21 cellular contexts compared by ENCODE assay signal in genomic region chr5:149684371-149684770, GRCh38. TPM values are rescaled to one million over a fixed set of nuclear protein-coding genes. Genes with fewer than 3 reads are reported as not detected.
DNase-seq lines count a peak whose midpoint lies in the region; ATAC-seq, FAIRE-seq and TF ChIP-seq lines count a peak whose summit lies in the region.
"Had no signal": no experiment of that assay in that cellular context is flagged by ENCODE, and none has a peak within 500 bp of the region (broad histone marks: within the 10 kb centered on the region; RNA-seq: fewer than 3 reads in every experiment).

No MANE protein-coding gene starts in this region.

- H3F3A ChIP-seq in SK-N-SH (replicated peaks; ENCODE audit: insufficient read depth): no peaks in the 10 kb centered on the region

- no peak overlapping the region for H3K23ac ChIP-seq in mesendoderm (ENCODE audit: low read length)

- H3K79me2 ChIP-seq in K562 (ENCODE audit: control insufficient read depth, insufficient read depth, low read length) (no peaks in the 10 kb centered on the region), mesendoderm (ENCODE audit: control insufficient read depth, insufficient read depth, low read length) (no peaks in the 10 kb centered on the region), SK-N-SH (ENCODE audit: insufficient read depth) (no peaks in the 10 kb centered on the region)

- DNase-seq in SIG-M5 treated with dmso at 0.1 percent for 504 hours (lab: John Stamatoyannopoulos, UW; ENCODE audit: unreplicated experiment) (peak; percentile 42), SIG-M5 (lab: John Stamatoyannopoulos, UW) (no peak), left ventricle myocardium inferior (no peak), left ventricle myocardium superior (no peak), K562 (ENCODE audit: extremely low read depth in 1 of 4, low spot score in 3 of 4) (no peak), mesendoderm (no peak), SK-N-SH (no peak), COLO829 (ENCODE audit: low spot score) (no peak)
- DNase-seq: 8988T; CD4-positive, alpha-beta memory T cell; COR-L47; DND-41; GF-D8; HCEC 1CT; HFFc6 had no signal

- H3K36me3 ChIP-seq in left ventricle myocardium inferior (no peaks in the 10 kb centered on the region), K562 (ENCODE audit: control insufficient read depth, insufficient read depth, low read length) (no peaks in the 10 kb centered on the region), mesendoderm (ENCODE audit: control insufficient read depth, insufficient read depth, low read length) (no peaks in the 10 kb centered on the region), SK-N-SH (replicated peaks in 1 of 2; ENCODE audit: control insufficient read depth in 1 of 2, insufficient read depth in 2 of 2, low read length in 1 of 2) (no peaks in the 10 kb centered on the region)

- BruUV-seq in K562 (replicated peaks; lab: Mats Ljungman, UMichigan): no TSS peak

- H3K79me1 ChIP-seq in mesendoderm (ENCODE audit: low read length): no peaks in the 10 kb centered on the region

- POLR2A ChIA-PET in K562 (lab: Yijun Ruan, JAX): interaction anchor here (1.2 to 1.5 kb wide), 3 partner anchors 8 to 17 kb away, joined by 3 to 7 read pairs (median 5); no protein-coding TSS in a partner anchor
- POLR2A ChIA-PET in SK-N-SH (lab: Yijun Ruan, JAX): no interaction called here

- H3K27ac ChIP-seq in left ventricle myocardium inferior (replicated peaks) (peak overlapping the region; percentile 90), K562 (ENCODE audit: extremely low read depth, low read depth, low read length) (no peak overlapping the region), mesendoderm (ENCODE audit: low read depth, low read length) (no peak overlapping the region), SK-N-SH (ENCODE audit: low read depth in 2 of 2, low read length in 1 of 2) (no peak overlapping the region)
- H3K27ac ChIP-seq: C4-2B had no signal

- no peak overlapping the region for H3K56ac ChIP-seq in mesendoderm (ENCODE audit: low read length)

- H3K27me3 ChIP-seq in left ventricle myocardium inferior (ENCODE audit: low read depth) (no peaks in the 10 kb centered on the region), K562 (ENCODE audit: control insufficient read depth in 2 of 2, insufficient read depth in 2 of 2, low read length in 2 of 2) (no peaks in the 10 kb centered on the region; a peak in 1 of 5 replicates), mesendoderm (ENCODE audit: insufficient read depth, low read length, poor library complexity) (no peaks in the 10 kb centered on the region), SK-N-SH (ENCODE audit: insufficient read depth) (peaks cover 5% of the 10 kb centered on the region)

- intact Hi-C loops in left ventricle myocardium inferior (cut with micrococcal nuclease) (no loop called here), left ventricle myocardium superior (cut with micrococcal nuclease) (no loop called here), K562 (cut with micrococcal nuclease) (no loop called here)

- no peaks in the 10 kb centered on the region for H3K9me2 ChIP-seq in SK-N-SH

- FAIRE-seq in K562 (lab: Jason Lieb, UNC): no peak
- FAIRE-seq: D721Med, GM19239, H1, HepG2, HTR-8/SVneo had no signal

- H2BK120ac ChIP-seq in mesendoderm (ENCODE audit: low read depth, low read length): no peak overlapping the region

- peak overlapping the region; percentile 63 for H2AFZ ChIP-seq in K562 (ENCODE audit: low read depth, low read length)
- no peak overlapping the region for H2AFZ ChIP-seq in SK-N-SH (ENCODE audit: low read depth)

- TF ChIP-seq RAD21 in K562 (CRISPR knock-in tag; conservative IDR thresholded peaks at IDR 0.05 in 1 of 2, IDR thresholded peaks at IDR 0.05 in 1 of 2) (no peak), SK-N-SH (IDR thresholded peaks at IDR 0.05; ENCODE audit: low read length) (no peak)

- no peak overlapping the region for H3K18ac ChIP-seq in mesendoderm (ENCODE audit: low read length)

- CTCF ChIA-PET in K562 (lab: Yijun Ruan, JAX; ENCODE audit: low intra/inter-chr PET ratio): no interaction called here
- CTCF ChIA-PET in SK-N-SH (lab: Yijun Ruan, JAX): interaction anchor here (3.2 kb wide), 1 partner anchor 143 kb away, joined by 9 read pairs; no protein-coding TSS in a partner anchor

- no peaks in the 10 kb centered on the region for H4K20me1 ChIP-seq in K562 (replicated peaks; ENCODE audit: control insufficient read depth, insufficient read depth, low read length)
- no peaks in the 10 kb centered on the region for H4K20me1 ChIP-seq in SK-N-SH (ENCODE audit: insufficient read depth)

- H3K4me3 ChIP-seq in left ventricle myocardium inferior (no peak overlapping the region), K562 (no peak overlapping the region), mesendoderm (ENCODE audit: low read length) (no peak overlapping the region), SK-N-SH (ENCODE audit: low read depth in 2 of 2, low read length in 1 of 2) (no peak overlapping the region)

- no peak overlapping the region for H4K5ac ChIP-seq in mesendoderm (ENCODE audit: low read length)

- TF ChIP-seq CTCF in left ventricle myocardium inferior (IDR thresholded peaks at IDR 0.05; ENCODE audit: borderline replicate concordance): no peak
- TF ChIP-seq CTCF in K562 (IDR thresholded peaks at IDR 0.05 in 2 of 3, conservative IDR thresholded peaks at IDR 0.05 in 1 of 3; ENCODE audit: insufficient read depth in 2 of 3, low read depth in 1 of 3, low read length in 3 of 3): no peak
- no peak for TF ChIP-seq CTCF in SK-N-SH (IDR thresholded peaks at IDR 0.05)

- no peak for TF ChIP-seq EP300 in K562 (IDR thresholded peaks at IDR 0.05; ENCODE audit: low read length)
- TF ChIP-seq EP300 in SK-N-SH (IDR thresholded peaks at IDR 0.05; ENCODE audit: borderline replicate concordance in 1 of 2, low read depth in 1 of 2, low read length in 1 of 2): no peak

- no peak overlapping the region for H3K4ac ChIP-seq in mesendoderm (ENCODE audit: low read depth, low read length)

- no peak overlapping the region for H3K4me2 ChIP-seq in K562 (ENCODE audit: insufficient read depth, low read length)
- no peak overlapping the region for H3K4me2 ChIP-seq in mesendoderm (ENCODE audit: low read length)
- H3K4me2 ChIP-seq in SK-N-SH: no peak overlapping the region

- H3K9me3 ChIP-seq in left ventricle myocardium inferior (replicated peaks) (no peaks in the 10 kb centered on the region), K562 (replicated peaks; ENCODE audit: control insufficient read depth, insufficient read depth, low read depth, low read length) (no peaks in the 10 kb centered on the region), SK-N-SH (no peaks in the 10 kb centered on the region)

- ATAC-seq in left ventricle myocardium superior (no peak), K562 (no peak)
- ATAC-seq: HepG2 had no signal

- 20% methylated on average over 4 of the region's 4 CpGs for WGBS in K562 (ENCODE audit: insufficient coverage, low coverage, missing lambda C conversion rate)
- no CpG with 5 or more reads among the region's 4 CpGs for WGBS in mesendoderm (ENCODE audit: extremely low coverage, insufficient coverage, low lambda C conversion rate)
- WGBS in SK-N-SH (ENCODE audit: low lambda C conversion rate): 49% methylated on average over 4 of the region's 4 CpGs

- no peak overlapping the region for H4K8ac ChIP-seq in mesendoderm (ENCODE audit: low read depth, low read length)

- H3K9me1 ChIP-seq in K562 (ENCODE audit: control insufficient read depth, insufficient read depth, low read length): no peaks in the 10 kb centered on the region

- no peak overlapping the region for H2AK5ac ChIP-seq in mesendoderm (ENCODE audit: low read length)

- H3K4me1 ChIP-seq in left ventricle myocardium inferior: peaks cover 46% of the 10 kb centered on the region
- H3K4me1 ChIP-seq in K562 (replicated peaks in 1 of 2; ENCODE audit: control insufficient read depth in 2 of 2, insufficient read depth in 2 of 2, low read length in 2 of 2): peaks cover 0 to 27% of the 10 kb centered on the region in 2 experiments; a peak in 2 of 5 replicates
- H3K4me1 ChIP-seq in mesendoderm (ENCODE audit: control insufficient read depth, low read depth, low read length): no peaks in the 10 kb centered on the region
- H3K4me1 ChIP-seq in SK-N-SH (ENCODE audit: control insufficient read depth in 1 of 2, insufficient read depth in 2 of 2, low read depth in 1 of 2, low read length in 1 of 2): no peaks in the 10 kb centered on the region

- H3K9ac ChIP-seq in K562 (ENCODE audit: insufficient read depth in 1 of 2, low read depth in 2 of 2, low read length in 2 of 2) (no peak overlapping the region), mesendoderm (ENCODE audit: low read length) (no peak overlapping the region), SK-N-SH (no peak overlapping the region)

- in situ Hi-C loops in K562 (cut with MboI): no loop called here

- no peak overlapping the region for H2BK5ac ChIP-seq in mesendoderm (ENCODE audit: low read length)

- no peak overlapping the region for H2BK15ac ChIP-seq in mesendoderm (replicated peaks; ENCODE audit: low read depth)

- no peak for TF ChIP-seq POLR2A in K562 (conservative IDR thresholded peaks at IDR 0.05)

TF ChIP-seq in SK-N-SH, 30 proteins besides CTCF, POLR2A, EP300 and RAD21 (continues in another document):
- no peak for TF ChIP-seq JUND (IDR thresholded peaks at IDR 0.05)

RNA-seq across cellular contexts. Expression of gene PPARGC1B, which starts 45.7 kb away (rescaled TPM):
- total RNA-seq in left ventricle myocardium inferior (28.4 TPM), left ventricle myocardium superior (35.1 TPM), K562 (2014; rRNA removed) (8.6 and 10.9 TPM in 2 replicates), K562 (2014; rRNA removed; fragmentation: Illumina TruSeq; extraction: Trizol) (7.1 TPM in 2 replicates), K562 (2015; rRNA removed; fragmentation: Illumina TruSeq; extraction: Trizol) (7.3 and 8.1 TPM in 2 replicates), K562 (2021) (23.3 and 29.0 TPM in 2 replicates)
- 34.1 and 39.8 TPM in 2 replicates for total RNA-seq in K562 (2011; cell fraction: chromatin; rRNA removed; ENCODE audit: low replicate concordance)
- 20.5 and 21.1 TPM in 2 replicates for total RNA-seq in K562 (2011; cell fraction: nucleolus; rRNA removed)
- 24.4 and 30.4 TPM in 2 replicates for total RNA-seq in K562 (2011; cell fraction: nucleoplasm; rRNA removed)
- polyA plus RNA-seq in K562 (2011; rRNA removed) (2.8 and 3.0 TPM in 2 replicates), K562 (2014; fragmentation: Illumina TruSeq; extraction: Trizol) (11.6 and 11.7 TPM in 2 replicates), K562 (2014; fragmentation: Nextera tagmentation; extraction: Ambion mirVana) (1 to 10 TPM; 2.5 to 6.3 TPM), K562 (2014; rRNA removed) (8.7 and 8.8 TPM in 2 replicates), SK-N-SH (2012; rRNA removed) (0.21 and 0.25 TPM in 2 replicates)
- 2.2 and 2.6 TPM in 2 replicates for polyA plus RNA-seq in K562 (2011; cell fraction: cytosol; rRNA removed)
- 13.0 and 17.4 TPM in 2 replicates for polyA plus RNA-seq in K562 (2011; cell fraction: nucleus; rRNA removed)
- 6.4 and 8.1 TPM in 2 replicates for polyA plus RNA-seq in K562 (2012)
- 7.3 and 7.7 TPM in 2 replicates for polyA minus RNA-seq in K562 (2011; rRNA and poly(A)+ RNA removed)
- polyA minus RNA-seq in K562 (2011; cell fraction: cytosol; rRNA and poly(A)+ RNA removed): 8.8 and 11.6 TPM in 2 replicates
- 9.4 and 10.8 TPM in 2 replicates for polyA minus RNA-seq in K562 (2011; cell fraction: nucleus; rRNA and poly(A)+ RNA removed)
- polyA plus RNA-seq in mesendoderm (2013, experiment 1 of 2): 2.4 TPM
- 2.6 TPM for polyA plus RNA-seq in mesendoderm (2013, experiment 2 of 2)
- polyA plus RNA-seq in SK-N-SH (2012; cell fraction: cytosol; rRNA removed): 0.14 and 0.20 TPM in 2 replicates
- 0.69 and 0.93 TPM in 2 replicates for polyA plus RNA-seq in SK-N-SH (2012; cell fraction: nucleus; rRNA removed)
